Comparison of ENCODE assay signal across 9 cellular contexts in genomic region chr4:95398217-95398616, GRCh38.
"Had no signal": no experiment of that assay in that cellular context is flagged by ENCODE, and none has a peak within 500 bp of the region (broad histone marks: within the 10 kb centered on the region; RNA-seq: fewer than 3 reads in every experiment).

No MANE protein-coding gene starts in this region.

- H3K9me3 ChIP-seq: HAP-1 had no signal

- H3K4me3 Mint-ChIP-seq: HFFc6 had no signal

- H3K9ac ChIP-seq: KMS-11 had no signal

- DNase-seq: GOT3, H7, HFFc6, IMR-90, KBM-7 had no signal

- ATAC-seq: HCT116 had no signal

- H3K4me3 ChIP-seq: HAP-1 had no signal

- H3K36me3 ChIP-seq: HAP-1 had no signal

- FAIRE-seq: HTR-8/SVneo had no signal

- H3K27ac Mint-ChIP-seq: HFFc6 had no signal

- H3K4me2 ChIP-seq: KMS-11 had no signal

- H3K27ac ChIP-seq: KMS-11 had no signal
